Comparison of ENCODE assay signal across 35 cellular contexts in genomic region chr10:103998803-103999202, GRCh38.
"Had no signal": no experiment of that assay in that cellular context is flagged by ENCODE, and none has a peak within 500 bp of the region (broad histone marks: within the 10 kb centered on the region; RNA-seq: fewer than 3 reads in every experiment).

No MANE protein-coding gene starts in this region.

- H3K4me3 Mint-ChIP-seq: activated B cell treated with CpG ODN at 0.5 μM for 24 hours; activated CD4-positive, alpha-beta memory T cell treated with anti-CD3 and anti-CD28 coated beads for 36 hours; activated CD4-positive, alpha-beta T cell treated with anti-CD3 and anti-CD28 coated beads, Interleukin-2, amount 10 ng/mL, durations not matched to agents 24 days and 14 days; activated CD8-positive, alpha-beta T cell treated with anti-CD3 and anti-CD28 coated beads for 36 hours; activated naive CD4-positive, alpha-beta T cell treated with anti-CD3 and anti-CD28 coated beads for 36 hours; activated naive CD8-positive, alpha-beta T cell treated with anti-CD3 and anti-CD28 coated beads for 36 hours; activated T-cell treated with anti-CD3 and anti-CD28 coated beads, Interleukin-2, amount 50 U/mL, for 4 hours; activated T-cell treated with anti-CD3 and anti-CD28 coated beads, Interleukin-2, amount 50 U/mL, for 72 hours; activated T-helper 1 cell treated with anti-CD3 and anti-CD28 coated beads, Interleukin-12 subunit alpha, Interleukin-12 subunit beta, Interleukin-2, Interleukin-4 antibody, amounts not matched to agents 30 ng/mL and 10 ng/mL and 1 ng/mL, durations not matched to agents 14 hours and 24 hours and 36 hours; activated T-helper 17 cell treated with anti-CD3 and anti-CD28 coated beads, Interleukin-2, amount 50 U/mL, for 72 hours; brain; central memory CD8-positive, alpha-beta T cell; T-cell; T-helper 17 cell had no signal

- ATAC-seq: activated CD8-positive, alpha-beta T cell treated with anti-CD3 and anti-CD28 coated beads for 36 hours; activated naive CD4-positive, alpha-beta T cell treated with anti-CD3 and anti-CD28 coated beads, Interleukin-2, amount 50 U/mL, for 72 hours; activated T-cell treated with anti-CD3 and anti-CD28 coated beads, Interleukin-2, amount 50 U/mL, for 4 hours; activated T-cell treated with anti-CD3 and anti-CD28 coated beads, Interleukin-2, amount 50 U/mL, for 72 hours; activated T-helper 17 cell treated with anti-CD3 and anti-CD28 coated beads, Interleukin-2, amount 50 U/mL, for 72 hours; T-cell; T-helper 17 cell had no signal

- H3K9me3 Mint-ChIP-seq: activated B cell treated with CpG ODN at 0.5 μM for 24 hours; activated CD4-positive, alpha-beta memory T cell treated with anti-CD3 and anti-CD28 coated beads for 36 hours; activated CD4-positive, alpha-beta T cell treated with anti-CD3 and anti-CD28 coated beads, Interleukin-2, amount 10 ng/mL, durations not matched to agents 24 days and 14 days; activated CD8-positive, alpha-beta T cell treated with anti-CD3 and anti-CD28 coated beads for 36 hours; activated naive CD4-positive, alpha-beta T cell treated with anti-CD3 and anti-CD28 coated beads for 36 hours; activated naive CD4-positive, alpha-beta T cell treated with anti-CD3 and anti-CD28 coated beads, Interleukin-2, amount 50 U/mL, for 72 hours; activated naive CD8-positive, alpha-beta T cell treated with anti-CD3 and anti-CD28 coated beads for 36 hours; activated T-cell treated with anti-CD3 and anti-CD28 coated beads, Interleukin-2, amount 50 U/mL, for 4 hours; activated T-cell treated with anti-CD3 and anti-CD28 coated beads, Interleukin-2, amount 50 U/mL, for 72 hours; activated T-helper 1 cell treated with anti-CD3 and anti-CD28 coated beads, Interleukin-12 subunit alpha, Interleukin-12 subunit beta, Interleukin-2, Interleukin-4 antibody, amounts not matched to agents 30 ng/mL and 10 ng/mL and 1 ng/mL, durations not matched to agents 14 hours and 24 hours and 36 hours; activated T-helper 17 cell treated with anti-CD3 and anti-CD28 coated beads, Interleukin-2, amount 50 U/mL, for 72 hours; brain; central memory CD8-positive, alpha-beta T cell; T-cell had no signal

- FAIRE-seq: bronchial epithelial cell, TTC549 had no signal

- H3K27ac ChIP-seq: ascending aorta, cardiac muscle cell, VCaP had no signal

- H3K4me3 ChIP-seq: ascending aorta, cardiac muscle cell had no signal

- H3K27me3 Mint-ChIP-seq: activated B cell treated with CpG ODN at 0.5 μM for 24 hours; activated CD4-positive, alpha-beta memory T cell treated with anti-CD3 and anti-CD28 coated beads for 36 hours; activated CD4-positive, alpha-beta T cell treated with anti-CD3 and anti-CD28 coated beads, Interleukin-2, amount 10 ng/mL, durations not matched to agents 24 days and 14 days; activated CD8-positive, alpha-beta T cell treated with anti-CD3 and anti-CD28 coated beads for 36 hours; activated naive CD8-positive, alpha-beta T cell treated with anti-CD3 and anti-CD28 coated beads for 36 hours; activated T-helper 17 cell treated with anti-CD3 and anti-CD28 coated beads, Interleukin-2, amount 50 U/mL, for 72 hours; brain; central memory CD8-positive, alpha-beta T cell; T-cell; T-helper 17 cell had no signal

- H3K27me3 ChIP-seq: ascending aorta, cardiac muscle cell had no signal

- DNase-seq: activated B cell treated with CpG ODN at 0.5 μM for 24 hours; activated CD4-positive, alpha-beta memory T cell treated with anti-CD3 and anti-CD28 coated beads for 36 hours; activated CD4-positive, alpha-beta T cell treated with anti-CD3 and anti-CD28 coated beads for 4 hours; activated CD4-positive, alpha-beta T cell treated with anti-CD3 and anti-CD28 coated beads, Interleukin-2, amount 10 ng/mL, durations not matched to agents 24 days and 14 days; activated CD4-positive, alpha-beta T cell treated with anti-CD3 and anti-CD28 coated beads, Interleukin-2, amount 50 U/mL, for 1 hour; activated CD4-positive, alpha-beta T cell treated with anti-CD3 and anti-CD28 coated beads, Interleukin-2, amount 50 U/mL, for 4 hours; activated CD4-positive, CD25-positive, alpha-beta regulatory T cell treated with anti-CD3 and anti-CD28 coated beads, Interleukin-2, amount 50 U/mL, for 72 hours; activated CD8-positive, alpha-beta memory T cell treated with anti-CD3 and anti-CD28 coated beads, Interleukin-2, amount 50 U/mL, for 4 hours; activated CD8-positive, alpha-beta T cell treated with anti-CD3 and anti-CD28 coated beads for 36 hours; activated effector memory CD4-positive, alpha-beta T cell treated with anti-CD3 and anti-CD28 coated beads, Interleukin-2, amount 50 U/mL, for 16 hours; activated gamma-delta T cell treated with Interleukin-2 at 50 U/mL for 16 hours; activated naive CD4-positive, alpha-beta T cell; activated naive CD4-positive, alpha-beta T cell treated with anti-CD3 and anti-CD28 coated beads for 36 hours; activated naive CD4-positive, alpha-beta T cell treated with anti-CD3 and anti-CD28 coated beads, Interleukin-2, amount 50 U/mL, for 16 hours; activated naive CD8-positive, alpha-beta T cell treated with anti-CD3 and anti-CD28 coated beads for 36 hours; activated T-cell treated with anti-CD3 and anti-CD28 coated beads for 4 hours; activated T-cell treated with anti-CD3 and anti-CD28 coated beads, Interleukin-2, amount 50 U/mL, for 1 hour; activated T-cell treated with anti-CD3 and anti-CD28 coated beads, Interleukin-2, amount 50 U/mL, for 4 hours; activated T-cell treated with anti-CD3 and anti-CD28 coated beads, Interleukin-2, amount 50 U/mL, for 72 hours; amygdala; anterior cingulate cortex; cerebellar nuclear complex; T-cell; T-helper 17 cell; T-helper 9 cell had no signal

- H3K27ac Mint-ChIP-seq: activated B cell treated with CpG ODN at 0.5 μM for 24 hours; activated CD4-positive, alpha-beta memory T cell treated with anti-CD3 and anti-CD28 coated beads for 36 hours; activated CD4-positive, alpha-beta T cell treated with anti-CD3 and anti-CD28 coated beads, Interleukin-2, amount 10 ng/mL, durations not matched to agents 24 days and 14 days; activated CD8-positive, alpha-beta T cell treated with anti-CD3 and anti-CD28 coated beads for 36 hours; activated naive CD4-positive, alpha-beta T cell treated with anti-CD3 and anti-CD28 coated beads for 36 hours; activated naive CD4-positive, alpha-beta T cell treated with anti-CD3 and anti-CD28 coated beads, Interleukin-2, amount 50 U/mL, for 72 hours; activated naive CD8-positive, alpha-beta T cell treated with anti-CD3 and anti-CD28 coated beads for 36 hours; activated T-cell treated with anti-CD3 and anti-CD28 coated beads, Interleukin-2, amount 50 U/mL, for 72 hours; activated T-helper 1 cell treated with anti-CD3 and anti-CD28 coated beads, Interleukin-12 subunit alpha, Interleukin-12 subunit beta, Interleukin-2, Interleukin-4 antibody, amounts not matched to agents 30 ng/mL and 10 ng/mL and 1 ng/mL, durations not matched to agents 14 hours and 24 hours and 36 hours; activated T-helper 17 cell treated with anti-CD3 and anti-CD28 coated beads, Interleukin-2, amount 50 U/mL, for 72 hours; brain; T-cell had no signal

- H3K9me3 ChIP-seq: ascending aorta had no signal

- H3K4me1 Mint-ChIP-seq: activated B cell treated with CpG ODN at 0.5 μM for 24 hours, brain had no signal

- H3K4me1 ChIP-seq: ascending aorta had no signal
